In genomic region chr7:67484244-67484751, GRCh38 we compare ENCODE assay signal across 8 cellular contexts.
DNase-seq lines count a peak whose midpoint lies in the region; ATAC-seq and TF ChIP-seq lines count a peak whose summit lies in the region.

No MANE protein-coding gene starts in this region.

- H3K27ac ChIP-seq in heart right ventricle, result no peak overlapping the region
- no peak overlapping the region for H3K27ac ChIP-seq in effector memory CD4-positive, alpha-beta T cell (ENCODE audit: insufficient read depth, low read length, poor library complexity, severe bottlenecking)

- H3K36me3 Mint-ChIP-seq in activated naive CD8-positive, alpha-beta T cell treated with anti-CD3 and anti-CD28 coated beads for 36 hours, result no peaks in the 10 kb centered on the region

- H3K4me1 Mint-ChIP-seq in activated naive CD8-positive, alpha-beta T cell treated with anti-CD3 and anti-CD28 coated beads for 36 hours, result no peaks in the 10 kb centered on the region

- DNase-seq in COR-L47 (lab: John Stamatoyannopoulos, UW) (peak; percentile 81), HCEC 1CT (peak; percentile 29), NCI-H2227 treated with DMSO at 0.1 percent for 48 hours (lab: John Stamatoyannopoulos, UW) (peak; percentile 71), heart right ventricle (peak; percentile 21 to 59), putamen (ENCODE audit: low spot score) (peak; percentile 45)
- DNase-seq in activated naive CD8-positive, alpha-beta T cell treated with anti-CD3 and anti-CD28 coated beads for 36 hours, result peak; percentile 8
- no peak for DNase-seq in effector memory CD4-positive, alpha-beta T cell

- H3K27me3 ChIP-seq in heart right ventricle, result peaks cover 0 to 5% (median 0%) of the 10 kb centered on the region in 7 donors
- no peaks in the 10 kb centered on the region for H3K27me3 ChIP-seq in effector memory CD4-positive, alpha-beta T cell (replicated peaks; ENCODE audit: control insufficient read depth, insufficient read depth, low read length, poor library complexity, severe bottlenecking)

- H3K9me3 ChIP-seq in heart right ventricle, result no peaks in the 10 kb centered on the region
- no peaks in the 10 kb centered on the region for H3K9me3 ChIP-seq in effector memory CD4-positive, alpha-beta T cell (ENCODE audit: control insufficient read depth, low read length)

- peak; percentile 61 to 85 (median 74) for TF ChIP-seq CTCF in heart right ventricle (IDR thresholded peaks at IDR 0.05)

- intact Hi-C loops in heart right ventricle (cut with DNase I), result loop anchor here in 2 of 10 donors (2.0 to 10.0 kb wide), 2 partner anchors 141 kb away; no protein-coding TSS in a partner anchor

- peaks cover 15% of the 10 kb centered on the region for H3K27me3 Mint-ChIP-seq in activated naive CD8-positive, alpha-beta T cell treated with anti-CD3 and anti-CD28 coated beads for 36 hours

- H3K9me3 Mint-ChIP-seq in activated naive CD8-positive, alpha-beta T cell treated with anti-CD3 and anti-CD28 coated beads for 36 hours, result no peaks in the 10 kb centered on the region

- H3K4me3 ChIP-seq in heart right ventricle, result peak overlapping the region in 8 of 10 donors; percentile 14 to 44 (median 32)
- no peak overlapping the region for H3K4me3 ChIP-seq in effector memory CD4-positive, alpha-beta T cell (ENCODE audit: insufficient read depth, low read depth, low read length, poor library complexity, severe bottlenecking)

- peaks cover 0 to 12% (median 6%) of the 10 kb centered on the region in 9 donors for H3K4me1 ChIP-seq in heart right ventricle
- no peaks in the 10 kb centered on the region for H3K4me1 ChIP-seq in effector memory CD4-positive, alpha-beta T cell (ENCODE audit: control insufficient read depth, insufficient read depth, low read length, poor library complexity, severe bottlenecking)

- no peak overlapping the region for H3K27ac Mint-ChIP-seq in activated naive CD8-positive, alpha-beta T cell treated with anti-CD3 and anti-CD28 coated beads for 36 hours

- H3K4me3 Mint-ChIP-seq in activated naive CD8-positive, alpha-beta T cell treated with anti-CD3 and anti-CD28 coated beads for 36 hours, result no peak overlapping the region

- 0 to 2% methylated on average over 13 of the region's 13 CpGs for WGBS in heart right ventricle, 2 donors

- ATAC-seq in heart right ventricle, result peak; percentile 57 to 81 (median 66)
- no peak for ATAC-seq in HG03520 (IDR thresholded peaks at IDR 0.05; ENCODE audit: unreplicated experiment)

- no peaks in the 10 kb centered on the region for H3K36me3 ChIP-seq in heart right ventricle
- H3K36me3 ChIP-seq in effector memory CD4-positive, alpha-beta T cell (ENCODE audit: control insufficient read depth, insufficient read depth, low read length), result no peaks in the 10 kb centered on the region

Comparison
In these comparisons a context has a peak if more than half of its experiments do, and no peak if none do; other contexts are left out.
1. DNase-seq: peak in COR-L47 (single experiment), HCEC 1CT (single experiment), NCI-H2227 treated with DMSO at 0.1 percent for 48 hours (single experiment), activated naive CD8-positive, alpha-beta T cell treated with anti-CD3 and anti-CD28 coated beads for 36 hours (single experiment), heart right ventricle (2 of 2) and putamen (single experiment); none in effector memory CD4-positive, alpha-beta T cell (0 of 3).